Comparison of ENCODE assay signal across 11 cellular contexts in the genomic region with DNA sequence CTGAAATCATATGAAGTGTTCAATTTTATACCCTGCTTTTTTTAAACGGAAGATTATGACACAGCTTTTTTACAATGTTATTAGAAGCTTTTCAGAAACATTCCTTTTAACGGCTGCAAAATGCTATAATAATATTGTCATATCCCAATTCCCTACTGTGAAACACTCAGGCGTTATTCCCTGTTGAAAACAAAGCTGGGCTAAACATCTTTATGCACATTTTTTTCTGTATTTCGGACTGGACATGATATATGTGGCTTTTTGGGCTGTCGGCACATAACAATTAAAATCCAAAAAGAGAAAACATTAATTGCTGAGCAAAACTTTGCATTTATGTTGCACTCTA. TPM values are rescaled to one million over a fixed set of nuclear protein-coding genes. Genes with fewer than 3 reads are reported as not detected.
DNase-seq lines count a peak whose midpoint lies in the region; ATAC-seq and TF ChIP-seq lines count a peak whose summit lies in the region.
"Had no signal": no experiment of that assay in that cellular context is flagged by ENCODE, and none has a peak within 500 bp of the region (broad histone marks: within the 10 kb centered on the region; RNA-seq: fewer than 3 reads in every experiment).

No MANE protein-coding gene starts in this region.

- 56% methylated on average over 5 of the region's 5 CpGs for WGBS in mesenchymal stem cell

- no peak overlapping the region for H4K91ac ChIP-seq in mesenchymal stem cell (ENCODE audit: low read length)

- no peak overlapping the region for H3K14ac ChIP-seq in mesenchymal stem cell (ENCODE audit: low read length in 2 of 2)

- H3K9me3 ChIP-seq in PC-9 (ENCODE audit: insufficient read depth, low read depth) (no peaks in the 10 kb centered on the region), mesenchymal stem cell (ENCODE audit: control insufficient read depth, low read length) (no peaks in the 10 kb centered on the region), thoracic aorta (no peaks in the 10 kb centered on the region)
- H3K9me3 ChIP-seq: neutrophil had no signal

- ATAC-seq in thoracic aorta (ENCODE audit: insufficient number of reproducible peaks, low FRiP score, low read depth) (no peak), GM18868 (IDR thresholded peaks at IDR 0.05; ENCODE audit: unreplicated experiment) (no peak)

- H3K27ac Mint-ChIP-seq in chondrocyte (ENCODE audit: unreplicated experiment): peak overlapping the region; percentile 100
- no peak overlapping the region for H3K27ac Mint-ChIP-seq in activated T-cell treated with anti-CD3 and anti-CD28 coated beads, Interleukin-2, amount 50 U/mL, for 24 hours

- no peaks in the 10 kb centered on the region for H3K79me2 ChIP-seq in PC-9 (ENCODE audit: low read depth)

- no peaks in the 10 kb centered on the region for H3K79me1 ChIP-seq in mesenchymal stem cell (replicated peaks; ENCODE audit: low read length, poor library complexity, severe bottlenecking)

- H2AFZ ChIP-seq in PC-9: peak overlapping the region; percentile 37
- no peak overlapping the region for H2AFZ ChIP-seq in mesenchymal stem cell (ENCODE audit: low read depth, low read length)

- no peak overlapping the region for H2AK5ac ChIP-seq in mesenchymal stem cell (ENCODE audit: low read length, severe bottlenecking)

- H3K4me1 ChIP-seq in PC-9 (replicated peaks; ENCODE audit: insufficient read depth) (peaks cover 37% of the 10 kb centered on the region), mesenchymal stem cell (ENCODE audit: control insufficient read depth, insufficient read depth, low read depth, low read length) (peaks cover 17% of the 10 kb centered on the region), thoracic aorta (ENCODE audit: control insufficient read depth in 1 of 2, low read depth in 2 of 2) (peaks cover 12 to 28% of the 10 kb centered on the region in 2 donors)

- DNase-seq in PC-9 (no peak), chondrocyte (ENCODE audit: low spot score) (no peak), mesenchymal stem cell (no peak), thoracic aorta (ENCODE audit: low spot score) (no peak)
- no peak for DNase-seq in stimulated activated naive CD4-positive, alpha-beta T cell (lab: John Stamatoyannopoulos, UW)
- no peak for DNase-seq in activated T-cell treated with anti-CD3 and anti-CD28 coated beads, Interleukin-2, amount 50 U/mL, for 24 hours
- DNase-seq: effector CD4-positive, alpha-beta T cell; NCI-H526 treated with DMSO at 0.1 percent for 48 hours had no signal

- H3K27me3 ChIP-seq in PC-9 (ENCODE audit: insufficient read depth, low read depth) (no peaks in the 10 kb centered on the region), mesenchymal stem cell (ENCODE audit: control insufficient read depth in 1 of 2, insufficient read depth in 1 of 2, low read length in 2 of 2) (no peaks in the 10 kb centered on the region), thoracic aorta (replicated peaks; ENCODE audit: insufficient read depth) (no peaks in the 10 kb centered on the region)
- H3K27me3 ChIP-seq: neutrophil had no signal

- no peak overlapping the region for H2BK12ac ChIP-seq in mesenchymal stem cell (ENCODE audit: low read length in 2 of 2)

- TF ChIP-seq CTCF in PC-9 (conservative IDR thresholded peaks at IDR 0.05) (no peak), chondrocyte (IDR thresholded peaks at IDR 0.05) (no peak), thoracic aorta (IDR thresholded peaks at IDR 0.05) (no peak)

- H2BK15ac ChIP-seq in mesenchymal stem cell (ENCODE audit: low read depth, poor library complexity, severe bottlenecking): no peak overlapping the region

- no peaks in the 10 kb centered on the region for H3K9me3 Mint-ChIP-seq in chondrocyte (ENCODE audit: low read depth)
- H3K9me3 Mint-ChIP-seq in activated T-cell treated with anti-CD3 and anti-CD28 coated beads, Interleukin-2, amount 50 U/mL, for 24 hours: no peaks in the 10 kb centered on the region

- TSS peak; percentile 75 for BruUV-seq in PC-9 (replicated peaks; lab: Mats Ljungman, UMichigan)

- H3K18ac ChIP-seq in mesenchymal stem cell (ENCODE audit: low read depth in 1 of 2, low read length in 2 of 2): no peak overlapping the region

- H2BK120ac ChIP-seq in mesenchymal stem cell (ENCODE audit: low read depth, low read length): no peak overlapping the region

- H4K8ac ChIP-seq in mesenchymal stem cell (ENCODE audit: low read length): no peak overlapping the region

- intact Hi-C loops in PC-9 (cut with micrococcal nuclease; ENCODE audit: unreplicated experiment): loop anchor here (1.0 kb wide), 1 partner anchor 79 kb away; no protein-coding TSS in a partner anchor

- H3K4me2 ChIP-seq in PC-9 (peak overlapping the region; percentile 63), mesenchymal stem cell (ENCODE audit: low read length, poor library complexity, severe bottlenecking) (no peak overlapping the region)

- H3K4me1 Mint-ChIP-seq in chondrocyte (ENCODE audit: low read depth): peaks cover 56% of the 10 kb centered on the region
- H3K4me1 Mint-ChIP-seq in activated T-cell treated with anti-CD3 and anti-CD28 coated beads, Interleukin-2, amount 50 U/mL, for 24 hours (ENCODE audit: low read depth): peaks cover 32% of the 10 kb centered on the region

- peaks cover 4% of the 10 kb centered on the region for H3K36me3 Mint-ChIP-seq in chondrocyte (ENCODE audit: low read depth)
- H3K36me3 Mint-ChIP-seq in activated T-cell treated with anti-CD3 and anti-CD28 coated beads, Interleukin-2, amount 50 U/mL, for 24 hours (ENCODE audit: low read depth): no peaks in the 10 kb centered on the region

- H3K4me3 ChIP-seq in PC-9: peak overlapping the region; percentile 31; the same call in 1 of the 2 replicates
- peak overlapping the region in 1 of 2 experiments; percentile 48 for H3K4me3 ChIP-seq in mesenchymal stem cell (ENCODE audit: insufficient read depth in 1 of 2, low read depth in 1 of 2, low read length in 2 of 2)
- peak overlapping the region; percentile 58 for H3K4me3 ChIP-seq in thoracic aorta

- no peaks in the 10 kb centered on the region for H4K20me1 ChIP-seq in PC-9 (ENCODE audit: insufficient read depth)

- no peaks in the 10 kb centered on the region for H3K9me2 ChIP-seq in PC-9 (ENCODE audit: insufficient read depth)

- H3K36me3 ChIP-seq in PC-9 (ENCODE audit: low read depth) (no peaks in the 10 kb centered on the region), mesenchymal stem cell (ENCODE audit: control insufficient read depth in 1 of 2, insufficient read depth in 2 of 2, low read depth in 1 of 2, low read length in 2 of 2) (peaks cover 4 to 8% of the 10 kb centered on the region in 2 experiments), thoracic aorta (no peaks in the 10 kb centered on the region)
- H3K36me3 ChIP-seq: neutrophil had no signal

- no peaks in the 10 kb centered on the region for H3K27me3 Mint-ChIP-seq in chondrocyte (ENCODE audit: low read depth)
- H3K27me3 Mint-ChIP-seq in activated T-cell treated with anti-CD3 and anti-CD28 coated beads, Interleukin-2, amount 50 U/mL, for 24 hours: peaks cover 4% of the 10 kb centered on the region

- H3K27ac ChIP-seq in PC-9 (peak overlapping the region; percentile 92), mesenchymal stem cell (ENCODE audit: low read length, poor library complexity, severe bottlenecking) (peak overlapping the region; percentile 92), thoracic aorta (peak overlapping the region; percentile 74 to 81)
- H3K27ac ChIP-seq: HL-60, neutrophil had no signal

- H3F3A ChIP-seq in PC-9 (ENCODE audit: insufficient read depth, low read depth): peaks cover 25% of the 10 kb centered on the region; the same call in 1 of the 2 replicates

- H3K4me3 Mint-ChIP-seq in chondrocyte (ENCODE audit: unreplicated experiment): peak overlapping the region; percentile 73
- no peak overlapping the region for H3K4me3 Mint-ChIP-seq in activated T-cell treated with anti-CD3 and anti-CD28 coated beads, Interleukin-2, amount 50 U/mL, for 24 hours

- H3K4ac ChIP-seq in mesenchymal stem cell (ENCODE audit: low read depth in 1 of 2, low read length in 2 of 2): no peak overlapping the region

- no peak overlapping the region for H2BK5ac ChIP-seq in mesenchymal stem cell (ENCODE audit: low read depth, low read length, poor library complexity, severe bottlenecking)

- H3K9ac ChIP-seq in mesenchymal stem cell (ENCODE audit: low read length): peak overlapping the region; percentile 92

- POLR2A ChIA-PET in PC-9 (lab: Charles Lee; ENCODE audit: unreplicated experiment): interaction anchor here (0.6 to 1.1 kb wide), 5 partner anchors 12 to 371 kb away, joined by 3 to 13 read pairs (median 4); a partner anchor contains a TSS

- no peak overlapping the region for H3K23ac ChIP-seq in mesenchymal stem cell (ENCODE audit: low read length in 2 of 2)

- CTCF ChIA-PET in PC-9 (lab: Charles Lee): interaction anchor here (0.6 to 0.8 kb wide), 2 partner anchors 11 to 99 kb away, joined by 3 to 4 read pairs; no protein-coding TSS in a partner anchor

RNA-seq across cellular contexts. Expression of a gene that starts 12.0 kb away (rescaled TPM):
- total RNA-seq in PC-9 (2021): 82.6 and 105 TPM in 2 replicates
- total RNA-seq in chondrocyte: 77.7 to 119 TPM (median 84.6 TPM) in 3 replicates
- 288 TPM for polyA plus RNA-seq in mesenchymal stem cell (2013, experiment 1 of 2)
- polyA plus RNA-seq in mesenchymal stem cell (2013, experiment 2 of 2): 307 TPM
- total RNA-seq in thoracic aorta: 100 to 1,000 TPM in 1 of 2 donors, 10 to 100 TPM in 1; 94.5 to 274 TPM
